ENCODE assay signal across 26 cellular contexts in genomic region chr15:35888815-35889214, GRCh38.
DNase-seq lines count a peak whose midpoint lies in the region; ATAC-seq, FAIRE-seq and TF ChIP-seq lines count a peak whose summit lies in the region.
"Had no signal": no experiment of that assay in that cellular context is flagged by ENCODE, and none has a peak within 500 bp of the region (broad histone marks: within the 10 kb centered on the region; RNA-seq: fewer than 3 reads in every experiment).

No MANE protein-coding gene starts in this region.

- CTCF ChIA-PET in SK-N-SH (lab: Yijun Ruan, JAX) (no interaction called here), K562 (lab: Yijun Ruan, JAX; ENCODE audit: low intra/inter-chr PET ratio) (interaction anchor here (0.7 kb wide), 1 partner anchor 447 kb away, joined by 4 read pairs; no protein-coding TSS in a partner anchor)

- ATAC-seq in SK-N-SH treated with all-trans-retinoic acid at 6 μM for 48 hours (no peak), K562 (no peak), GM18870 (IDR thresholded peaks at IDR 0.05; ENCODE audit: unreplicated experiment) (no peak), HG03565 (IDR thresholded peaks at IDR 0.05; ENCODE audit: unreplicated experiment) (no peak), HG02938 (IDR thresholded peaks at IDR 0.05; ENCODE audit: unreplicated experiment) (no peak)
- ATAC-seq: CD8-positive, alpha-beta T cell; T-helper 17 cell had no signal

- no peaks in the 10 kb centered on the region for H3K9me2 ChIP-seq in SK-N-SH

- H3K9ac ChIP-seq in SK-N-SH = no peak overlapping the region
- no peak overlapping the region for H3K9ac ChIP-seq in K562 (ENCODE audit: insufficient read depth in 1 of 2, low read depth in 2 of 2, low read length in 2 of 2)

- BruUV-seq in K562 (replicated peaks; lab: Mats Ljungman, UMichigan) = no TSS peak

- H3K9me1 ChIP-seq in K562 (ENCODE audit: control insufficient read depth, insufficient read depth, low read length) = no peaks in the 10 kb centered on the region

- H3K79me2 ChIP-seq in SK-N-SH (ENCODE audit: insufficient read depth) (no peaks in the 10 kb centered on the region), K562 (ENCODE audit: control insufficient read depth, insufficient read depth, low read length) (no peaks in the 10 kb centered on the region)

- H3K4me2 ChIP-seq in SK-N-SH = no peak overlapping the region
- H3K4me2 ChIP-seq in K562 (ENCODE audit: insufficient read depth, low read length) = no peak overlapping the region

- H4K20me1 ChIP-seq in SK-N-SH (ENCODE audit: insufficient read depth) = no peaks in the 10 kb centered on the region
- H4K20me1 ChIP-seq in K562 (replicated peaks; ENCODE audit: control insufficient read depth, insufficient read depth, low read length) = no peaks in the 10 kb centered on the region

- no peaks in the 10 kb centered on the region for H3F3A ChIP-seq in SK-N-SH (replicated peaks; ENCODE audit: insufficient read depth)

- WGBS in SK-N-SH (ENCODE audit: low lambda C conversion rate) = 83% methylated on average over 1 of the region's 1 CpG
- 0% methylated on average over 1 of the region's 1 CpG for WGBS in K562 (ENCODE audit: insufficient coverage, low coverage, missing lambda C conversion rate)

- DNase-seq in DMS 273 (lab: John Stamatoyannopoulos, UW; ENCODE audit: unreplicated experiment) (peak; percentile 17), DMS 273 treated with DMSO at 0.1 percent for 48 hours (lab: John Stamatoyannopoulos, UW) (no peak), SK-N-SH (no peak), K562 (ENCODE audit: extremely low read depth in 1 of 4, low spot score in 3 of 4) (peak in 1 of 4 experiments; percentile 4)
- DNase-seq: Caco-2; CD8-positive, alpha-beta T cell; DMS153; DND-41; H7; KBM-7; MG63; NCI-H146; NCI-H1930; NCI-H2227 treated with DMSO at 0.1 percent for 48 hours; NCI-H510A; SHP77; SW 1271; T-helper 17 cell had no signal

- TF ChIP-seq EP300 in SK-N-SH (IDR thresholded peaks at IDR 0.05; ENCODE audit: borderline replicate concordance in 1 of 2, low read depth in 1 of 2, low read length in 1 of 2) = no peak
- no peak for TF ChIP-seq EP300 in K562 (IDR thresholded peaks at IDR 0.05; ENCODE audit: low read length)

- no peaks in the 10 kb centered on the region for H3K27me3 ChIP-seq in SK-N-SH (ENCODE audit: insufficient read depth)
- no peaks in the 10 kb centered on the region for H3K27me3 ChIP-seq in K562 (ENCODE audit: control insufficient read depth in 2 of 2, insufficient read depth in 2 of 2, low read length in 2 of 2)
- H3K27me3 ChIP-seq: MG63 had no signal

- H3K4me3 ChIP-seq in SK-N-SH (ENCODE audit: low read depth in 2 of 2, low read length in 1 of 2) = no peak overlapping the region
- no peak overlapping the region for H3K4me3 ChIP-seq in K562
- H3K4me3 ChIP-seq: MG63 had no signal

- FAIRE-seq in K562 (lab: Jason Lieb, UNC) = no peak
- FAIRE-seq: HTR-8/SVneo had no signal

- POLR2A ChIA-PET in SK-N-SH (lab: Yijun Ruan, JAX) (no interaction called here), K562 (lab: Yijun Ruan, JAX) (no interaction called here)

- intact Hi-C loops in K562 (cut with micrococcal nuclease) = no loop called here

- no peak for TF ChIP-seq POLR2A in K562 (conservative IDR thresholded peaks at IDR 0.05)

- no peak for TF ChIP-seq CTCF in SK-N-SH (IDR thresholded peaks at IDR 0.05)
- TF ChIP-seq CTCF in K562 (IDR thresholded peaks at IDR 0.05 in 2 of 3, conservative IDR thresholded peaks at IDR 0.05 in 1 of 3; ENCODE audit: insufficient read depth in 2 of 3, low read depth in 1 of 3, low read length in 3 of 3) = no peak

- H3K36me3 ChIP-seq in SK-N-SH (replicated peaks in 1 of 2; ENCODE audit: control insufficient read depth in 1 of 2, insufficient read depth in 2 of 2, low read length in 1 of 2) = no peaks in the 10 kb centered on the region
- no peaks in the 10 kb centered on the region for H3K36me3 ChIP-seq in K562 (ENCODE audit: control insufficient read depth, insufficient read depth, low read length)
- H3K36me3 ChIP-seq: MG63 had no signal

- H3K4me1 ChIP-seq in SK-N-SH (ENCODE audit: control insufficient read depth in 1 of 2, insufficient read depth in 2 of 2, low read depth in 1 of 2, low read length in 1 of 2) (peaks cover 7 to 15% of the 10 kb centered on the region in 2 experiments; a peak in 3 of 4 replicates), K562 (replicated peaks in 1 of 2; ENCODE audit: control insufficient read depth in 2 of 2, insufficient read depth in 2 of 2, low read length in 2 of 2) (no peaks in the 10 kb centered on the region)
- H3K4me1 ChIP-seq: Caco-2 had no signal

- no peaks in the 10 kb centered on the region for H3K9me3 ChIP-seq in SK-N-SH
- no peaks in the 10 kb centered on the region for H3K9me3 ChIP-seq in K562 (replicated peaks; ENCODE audit: control insufficient read depth, insufficient read depth, low read depth, low read length)
- H3K9me3 ChIP-seq: Caco-2, MG63 had no signal

- in situ Hi-C loops in K562 (cut with MboI) = no loop called here

- TF ChIP-seq RAD21 in SK-N-SH (IDR thresholded peaks at IDR 0.05; ENCODE audit: low read length) = no peak
- no peak for TF ChIP-seq RAD21 in K562 (CRISPR knock-in tag; conservative IDR thresholded peaks at IDR 0.05 in 1 of 2, IDR thresholded peaks at IDR 0.05 in 1 of 2)

- H3K27ac ChIP-seq in SK-N-SH (ENCODE audit: low read depth in 2 of 2, low read length in 1 of 2) (no peak overlapping the region), K562 (ENCODE audit: extremely low read depth, low read depth, low read length) (no peak overlapping the region)
- H3K27ac ChIP-seq: 22Rv1, C4-2B, RWPE1 had no signal

- no peak overlapping the region for H2AFZ ChIP-seq in SK-N-SH (ENCODE audit: low read depth)
- H2AFZ ChIP-seq in K562 (ENCODE audit: low read depth, low read length) = no peak overlapping the region

TF ChIP-seq in SK-N-SH, 30 proteins besides CTCF, POLR2A, EP300 and RAD21:
- TF ChIP-seq FOXJ3 (CRISPR knock-in tag; IDR thresholded peaks at IDR 0.05) (no peak), NFIC (IDR thresholded peaks at IDR 0.05; ENCODE audit: borderline replicate concordance) (0 out of 2 replicates have a peak, but pooled peaks have one; percentile 21)

TF ChIP-seq in SK-N-SH treated with all-trans-retinoic acid at 6 μM for 48 hours, 23 proteins besides CTCF, POLR2A, EP300 and RAD21 (continues in another document):
- TF ChIP-seq BACH2 (CRISPR knock-in tag; IDR thresholded peaks at IDR 0.05; ENCODE audit: borderline replicate concordance) (no peak), ZNF565 (CRISPR knock-in tag; conservative IDR thresholded peaks at IDR 0.05; ENCODE audit: low read depth) (no peak), ZFP3 (CRISPR knock-in tag; IDR thresholded peaks at IDR 0.05) (no peak), TCF4 (CRISPR knock-in tag; IDR thresholded peaks at IDR 0.05; ENCODE audit: borderline replicate concordance) (no peak), ISL1 (CRISPR knock-in tag; IDR thresholded peaks at IDR 0.05) (no peak)
- TF ChIP-seq, protein P1, sequence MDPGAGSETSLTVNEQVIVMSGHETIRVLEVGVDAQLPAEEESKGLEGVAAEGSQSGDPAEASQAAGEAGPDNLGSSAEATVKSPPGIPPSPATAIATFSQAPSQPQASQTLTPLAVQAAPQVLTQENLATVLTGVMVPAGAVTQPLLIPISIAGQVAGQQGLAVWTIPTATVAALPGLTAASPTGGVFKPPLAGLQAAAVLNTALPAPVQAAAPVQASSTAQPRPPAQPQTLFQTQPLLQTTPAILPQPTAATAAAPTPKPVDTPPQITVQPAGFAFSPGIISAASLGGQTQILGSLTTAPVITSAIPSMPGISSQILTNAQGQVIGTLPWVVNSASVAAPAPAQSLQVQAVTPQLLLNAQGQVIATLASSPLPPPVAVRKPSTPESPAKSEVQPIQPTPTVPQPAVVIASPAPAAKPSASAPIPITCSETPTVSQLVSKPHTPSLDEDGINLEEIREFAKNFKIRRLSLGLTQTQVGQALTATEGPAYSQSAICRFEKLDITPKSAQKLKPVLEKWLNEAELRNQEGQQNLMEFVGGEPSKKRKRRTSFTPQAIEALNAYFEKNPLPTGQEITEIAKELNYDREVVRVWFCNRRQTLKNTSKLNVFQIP (CRISPR knock-in tag; IDR thresholded peaks at IDR 0.05; ENCODE audit: borderline replicate concordance, low read depth) = no peak

TF ChIP-seq in K562, 482 proteins besides CTCF, POLR2A, EP300 and RAD21 (continues in another document):
- TF ChIP-seq SMARCA4 (IDR thresholded peaks at IDR 0.05) (no peak), ZFX (CRISPR knock-in tag; IDR thresholded peaks at IDR 0.05) (no peak), NR1H2 (CRISPR knock-in tag; IDR thresholded peaks at IDR 0.05) (no peak), CAMTA2 (CRISPR knock-in tag; conservative IDR thresholded peaks at IDR 0.05) (no peak), NFIX (CRISPR knock-in tag; IDR thresholded peaks at IDR 0.05; ENCODE audit: low read depth) (peak; percentile 77), XRCC5 (IDR thresholded peaks at IDR 0.05; ENCODE audit: low read depth, low read length) (no peak), MCM3 (IDR thresholded peaks at IDR 0.05) (no peak), ZNF175 (CRISPR knock-in tag; IDR thresholded peaks at IDR 0.05; ENCODE audit: low read depth) (no peak), LARP7 (IDR thresholded peaks at IDR 0.05) (no peak)
- TF ChIP-seq, protein P2, sequence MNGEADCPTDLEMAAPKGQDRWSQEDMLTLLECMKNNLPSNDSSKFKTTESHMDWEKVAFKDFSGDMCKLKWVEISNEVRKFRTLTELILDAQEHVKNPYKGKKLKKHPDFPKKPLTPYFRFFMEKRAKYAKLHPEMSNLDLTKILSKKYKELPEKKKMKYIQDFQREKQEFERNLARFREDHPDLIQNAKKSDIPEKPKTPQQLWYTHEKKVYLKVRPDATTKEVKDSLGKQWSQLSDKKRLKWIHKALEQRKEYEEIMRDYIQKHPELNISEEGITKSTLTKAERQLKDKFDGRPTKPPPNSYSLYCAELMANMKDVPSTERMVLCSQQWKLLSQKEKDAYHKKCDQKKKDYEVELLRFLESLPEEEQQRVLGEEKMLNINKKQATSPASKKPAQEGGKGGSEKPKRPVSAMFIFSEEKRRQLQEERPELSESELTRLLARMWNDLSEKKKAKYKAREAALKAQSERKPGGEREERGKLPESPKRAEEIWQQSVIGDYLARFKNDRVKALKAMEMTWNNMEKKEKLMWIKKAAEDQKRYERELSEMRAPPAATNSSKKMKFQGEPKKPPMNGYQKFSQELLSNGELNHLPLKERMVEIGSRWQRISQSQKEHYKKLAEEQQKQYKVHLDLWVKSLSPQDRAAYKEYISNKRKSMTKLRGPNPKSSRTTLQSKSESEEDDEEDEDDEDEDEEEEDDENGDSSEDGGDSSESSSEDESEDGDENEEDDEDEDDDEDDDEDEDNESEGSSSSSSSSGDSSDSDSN (IDR thresholded peaks at IDR 0.05; ENCODE audit: borderline replicate concordance in 1 of 2, low read depth in 2 of 2, low read length in 2 of 2) = no peak
